In genomic region chr15:34620814-34621213, GRCh38 we compare ENCODE assay signal across 1 cellular context.
TF ChIP-seq lines count a peak whose summit lies in the region.

No MANE protein-coding gene starts in this region.

TF ChIP-seq in HepG2, 621 proteins besides CTCF, POLR2A, EP300 and RAD21:
- TF ChIP-seq ZNF574 (CRISPR knock-in tag; IDR thresholded peaks at IDR 0.05) (no peak), ZNF530 (CRISPR knock-in tag; IDR thresholded peaks at IDR 0.05; ENCODE audit: low read depth) (no peak), FOXP4 (CRISPR knock-in tag; IDR thresholded peaks at IDR 0.05) (no peak), ZEB1 (IDR thresholded peaks at IDR 0.05; ENCODE audit: insufficient replicate concordance, low read depth) (no peak), FOXO1 (CRISPR knock-in tag; IDR thresholded peaks at IDR 0.05) (no peak)
